ENCODE assay signal across 1 cellular context in the genomic region with DNA sequence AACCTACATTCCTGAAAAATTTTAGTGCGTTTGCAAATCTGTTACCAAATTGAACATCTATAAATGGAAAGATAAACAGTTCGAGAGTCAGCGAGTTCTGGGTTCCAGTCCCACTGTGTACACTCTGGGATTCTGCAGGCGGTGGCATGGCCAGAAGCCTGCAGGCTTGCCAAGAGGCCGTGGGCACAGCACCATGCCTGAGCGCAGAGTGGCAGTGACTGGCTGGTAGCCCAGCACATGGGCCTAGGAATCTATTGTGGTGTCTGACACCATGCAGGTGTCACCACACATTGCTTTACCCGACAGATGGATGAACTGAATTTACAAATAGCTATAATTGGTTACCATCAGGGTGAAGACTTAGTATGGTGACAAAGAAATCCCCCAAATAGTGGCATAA.
TF ChIP-seq lines count a peak whose summit lies in the region.

No MANE protein-coding gene starts in this region.

TF ChIP-seq in GM23338, 12 proteins besides CTCF, POLR2A, EP300 and RAD21 (continued from another document):
- TF ChIP-seq REST (IDR thresholded peaks at IDR 0.05; ENCODE audit: unreplicated experiment) (no peak), JUNB (IDR thresholded peaks at IDR 0.05; ENCODE audit: unreplicated experiment) (no peak), NANOG (IDR thresholded peaks at IDR 0.05; ENCODE audit: borderline replicate concordance) (no peak), ZNF114 (CRISPR knock-in tag; IDR thresholded peaks at IDR 0.05) (no peak), ETS1 (IDR thresholded peaks at IDR 0.05) (no peak), STAT1 (IDR thresholded peaks at IDR 0.05; ENCODE audit: unreplicated experiment) (no peak)
